Comparison of ENCODE assay signal across 18 cellular contexts in genomic region chr10:74846958-74847357, GRCh38. TPM values are rescaled to one million over a fixed set of nuclear protein-coding genes. Genes with fewer than 3 reads are reported as not detected.
DNase-seq lines count a peak whose midpoint lies in the region; ATAC-seq and TF ChIP-seq lines count a peak whose summit lies in the region.
"Had no signal": no experiment of that assay in that cellular context is flagged by ENCODE, and none has a peak within 500 bp of the region (broad histone marks: within the 10 kb centered on the region; RNA-seq: fewer than 3 reads in every experiment).

No MANE protein-coding gene starts in this region.

- H2AFZ ChIP-seq in Loucy (ENCODE audit: low read length) = no peak overlapping the region
- H2AFZ ChIP-seq: GM23338 had no signal

- TF ChIP-seq POLR2A in breast epithelium (IDR thresholded peaks at IDR 0.05) = no peak
- TF ChIP-seq POLR2A in sigmoid colon (IDR thresholded peaks at IDR 0.05) = no peak

- WGBS in psoas muscle, 3 donors = 27 to 58% (median 28%) methylated on average over 2 of the region's 2 CpGs
- WGBS in sigmoid colon, 2 donors = 92 to 97% methylated on average over 2 of the region's 2 CpGs

- H3K9me2 ChIP-seq in Loucy (replicated peaks; ENCODE audit: low read depth, low read length) = no peaks in the 10 kb centered on the region

- CTCF ChIA-PET in MCF 10A (lab: Yijun Ruan, JAX) = no interaction called here

- TF ChIP-seq EP300 in sigmoid colon (IDR thresholded peaks at IDR 0.05) = no peak

- peak; percentile 40 for ATAC-seq in left ventricle myocardium superior
- ATAC-seq in psoas muscle = no peak
- ATAC-seq: GM23338, HCT116, PC-3 had no signal

- H3K4me1 Mint-ChIP-seq in MCF 10A (ENCODE audit: insufficient read depth, unreplicated experiment) = peaks cover 4% of the 10 kb centered on the region

- peak overlapping the region; percentile 27 for H3K4me2 ChIP-seq in Loucy (ENCODE audit: low read depth, low read length, poor library complexity, severe bottlenecking)
- H3K4me2 ChIP-seq: GM23338 had no signal

- DNase-seq in MCF 10A (ENCODE audit: unreplicated experiment) (no peak), breast epithelium (ENCODE audit: low spot score in 2 of 2) (no peak), left ventricle myocardium superior (no peak), psoas muscle (no peak), sigmoid colon (no peak), NCI-H1694 treated with DMSO at 0.1 percent for 48 hours (lab: John Stamatoyannopoulos, UW) (no peak), OCI-M2 (lab: John Stamatoyannopoulos, UW; ENCODE audit: unreplicated experiment) (no peak)
- DNase-seq: CD4-positive, alpha-beta memory T cell; NCI-H187; NCI-H2107; NCI-H510A; NCI-H748 treated with DMSO at 0.1 percent for 48 hours; PC-3; SJCRH30 had no signal

- no peak overlapping the region for H3K9ac ChIP-seq in Loucy (ENCODE audit: low read depth, low read length, poor library complexity, severe bottlenecking)

- no peak overlapping the region for H3K4me3 Mint-ChIP-seq in MCF 10A (ENCODE audit: unreplicated experiment)
- H3K4me3 Mint-ChIP-seq: CD4-positive, alpha-beta memory T cell; GM23338 had no signal

- no peaks in the 10 kb centered on the region for H3K9me3 ChIP-seq in breast epithelium
- H3K9me3 ChIP-seq in Loucy (ENCODE audit: insufficient read depth, low read depth, low read length) = no peaks in the 10 kb centered on the region
- no peaks in the 10 kb centered on the region for H3K9me3 ChIP-seq in psoas muscle
- no peaks in the 10 kb centered on the region for H3K9me3 ChIP-seq in sigmoid colon
- H3K9me3 ChIP-seq: SJCRH30 had no signal

- intact Hi-C loops in MCF 10A (cut with micrococcal nuclease) = no loop called here
- intact Hi-C loops in breast epithelium (cut with DNase I; ENCODE audit: low total_unique reads) = no loop called here
- intact Hi-C loops in left ventricle myocardium superior (cut with micrococcal nuclease) = no loop called here
- intact Hi-C loops in psoas muscle (cut with DNase I) = no loop called here
- intact Hi-C loops in sigmoid colon (cut with DNase I) = no loop called here

- H3K27me3 Mint-ChIP-seq in MCF 10A (ENCODE audit: insufficient read depth, unreplicated experiment) = no peaks in the 10 kb centered on the region
- H3K27me3 Mint-ChIP-seq: CD4-positive, alpha-beta memory T cell had no signal

- H3K4me3 ChIP-seq in breast epithelium (no peak overlapping the region), Loucy (ENCODE audit: low read length, poor library complexity, severe bottlenecking) (no peak overlapping the region), psoas muscle (no peak overlapping the region), sigmoid colon (no peak overlapping the region)
- H3K4me3 ChIP-seq: GM23338, SJCRH30 had no signal

- H3K27ac ChIP-seq in breast epithelium = no peak overlapping the region
- H3K27ac ChIP-seq in psoas muscle = peak overlapping the region; percentile 25
- peak overlapping the region in 1 of 4 donors; percentile 3 for H3K27ac ChIP-seq in sigmoid colon
- H3K27ac ChIP-seq: RWPE1, SJCRH30 had no signal

- peaks cover 0 to 6% of the 10 kb centered on the region in 2 donors for H3K4me1 ChIP-seq in breast epithelium
- no peaks in the 10 kb centered on the region for H3K4me1 ChIP-seq in Loucy (ENCODE audit: insufficient read depth, low read length, poor library complexity, severe bottlenecking)
- H3K4me1 ChIP-seq in psoas muscle = peaks cover 43% of the 10 kb centered on the region
- peaks cover 0 to 45% (median 32%) of the 10 kb centered on the region in 4 donors for H3K4me1 ChIP-seq in sigmoid colon
- H3K4me1 ChIP-seq: SJCRH30 had no signal

- H3K36me3 ChIP-seq in breast epithelium (no peaks in the 10 kb centered on the region), Loucy (ENCODE audit: insufficient read depth, low read length) (peaks cover 63% of the 10 kb centered on the region; the same call in 1 of the 2 replicates), psoas muscle (ENCODE audit: insufficient read depth in 1 of 2, low read depth in 1 of 2) (peaks cover 0 to 15% of the 10 kb centered on the region in 2 donors), sigmoid colon (peaks cover 0 to 17% (median 3%) of the 10 kb centered on the region in 4 donors)

- H3K27ac Mint-ChIP-seq in MCF 10A (ENCODE audit: low read depth, unreplicated experiment) = peak overlapping the region; percentile 39
- H3K27ac Mint-ChIP-seq: GM23338 had no signal

- no peak for TF ChIP-seq CTCF in MCF 10A (IDR thresholded peaks at IDR 0.05; ENCODE audit: unreplicated experiment)
- TF ChIP-seq CTCF in breast epithelium (IDR thresholded peaks at IDR 0.05) = no peak
- TF ChIP-seq CTCF in Loucy (conservative IDR thresholded peaks at IDR 0.05; ENCODE audit: low read length) = no peak
- no peak for TF ChIP-seq CTCF in psoas muscle (IDR thresholded peaks at IDR 0.05)
- TF ChIP-seq CTCF in sigmoid colon (IDR thresholded peaks at IDR 0.05) = no peak

- peaks cover 3% of the 10 kb centered on the region; the same call in 1 of the 2 replicates for H3F3A ChIP-seq in Loucy (ENCODE audit: low read depth)

- no peaks in the 10 kb centered on the region for H3K9me3 Mint-ChIP-seq in MCF 10A (ENCODE audit: unreplicated experiment)
- H3K9me3 Mint-ChIP-seq: CD4-positive, alpha-beta memory T cell; GM23338 had no signal

- H3K79me2 ChIP-seq in Loucy (ENCODE audit: insufficient read depth, low read length) = peaks cover 98% of the 10 kb centered on the region

- no TSS peak for BruUV-seq in MCF 10A (replicated peaks; lab: Mats Ljungman, UMichigan)

- H3K27me3 ChIP-seq in breast epithelium (no peaks in the 10 kb centered on the region), Loucy (ENCODE audit: insufficient read depth, low read length, poor library complexity, severe bottlenecking) (no peaks in the 10 kb centered on the region), psoas muscle (ENCODE audit: insufficient read depth in 3 of 3, low read length in 2 of 3) (no peaks in the 10 kb centered on the region), sigmoid colon (no peaks in the 10 kb centered on the region)
- H3K27me3 ChIP-seq: SJCRH30 had no signal

- H3K36me3 Mint-ChIP-seq in MCF 10A (ENCODE audit: insufficient read depth, unreplicated experiment) = peaks cover 29% of the 10 kb centered on the region

- peaks cover 64% of the 10 kb centered on the region for H4K20me1 ChIP-seq in Loucy (ENCODE audit: insufficient read depth, low read length, poor library complexity, severe bottlenecking)

- POLR2A ChIA-PET in MCF 10A (lab: Yijun Ruan, JAX) = interaction anchor here (0.6 to 1.0 kb wide), 2 partner anchors 15 to 179 kb away, joined by 4 read pairs; no protein-coding TSS in a partner anchor

RNA-seq across cellular contexts. Expression of gene KAT6B, which starts 20.6 kb away (rescaled TPM):
- total RNA-seq in MCF 10A (2022) (16.4 and 18.3 TPM in 2 replicates), breast epithelium (10 to 100 TPM; 46.2 to 90.3 (median 55.7) TPM), left ventricle myocardium superior (47.1 TPM), psoas muscle (10 to 100 TPM; 16.9 to 21.3 (median 18.8) TPM), sigmoid colon (10 to 100 TPM; 49.9 to 77.0 (median 64.2) TPM)
- polyA plus RNA-seq in psoas muscle (1 to 10 TPM; 2.1 to 7.2 (median 5.0) TPM), sigmoid colon (1 to 10 TPM; 5.8 to 9.1 (median 7.8) TPM)
